29 cellular contexts compared by ENCODE assay signal in genomic region chr6:33874136-33874535, GRCh38.
"Had no signal": no experiment of that assay in that cellular context is flagged by ENCODE, and none has a peak within 500 bp of the region (broad histone marks: within the 10 kb centered on the region; RNA-seq: fewer than 3 reads in every experiment).

No MANE protein-coding gene starts in this region.

- H3K36me3 Mint-ChIP-seq: activated naive CD4-positive, alpha-beta T cell treated with anti-CD3 and anti-CD28 coated beads, Interleukin-2, amount 10 ng/mL, durations not matched to agents 7 days and 5 days; activated naive CD4-positive, alpha-beta T cell treated with anti-CD3 and anti-CD28 coated beads, Interleukin-2, amount 50 U/mL, for 72 hours; activated naive CD8-positive, alpha-beta T cell treated with anti-CD3 and anti-CD28 coated beads, Interleukin-2, amount 10 ng/mL, durations not matched to agents 7 days and 5 days; brain; WTC11 had no signal

- H3K27me3 Mint-ChIP-seq: activated T-cell treated with anti-CD3 and anti-CD28 coated beads, Interleukin-2, amount 50 U/mL, for 24 hours had no signal

- H3K27me3 ChIP-seq: ascending aorta, breast epithelium, cardiac muscle cell, colonic mucosa had no signal

- DNase-seq: activated CD4-positive, alpha-beta memory T cell treated with anti-CD3 and anti-CD28 coated beads, Interleukin-2, amount 10 ng/mL, durations not matched to agents 7 days and 5 days; activated CD4-positive, alpha-beta T cell treated with anti-CD3 and anti-CD28 coated beads for 1 hour; activated CD4-positive, alpha-beta T cell treated with anti-CD3 and anti-CD28 coated beads for 4 hours; activated CD4-positive, alpha-beta T cell treated with anti-CD3 and anti-CD28 coated beads, Interleukin-2, amount 10 ng/mL, durations not matched to agents 7 days and 5 days; activated CD4-positive, alpha-beta T cell treated with anti-CD3 and anti-CD28 coated beads, Interleukin-2, amount 50 U/mL, for 4 hours; activated CD8-positive, alpha-beta memory T cell treated with anti-CD3 and anti-CD28 coated beads, Interleukin-2, amount 50 U/mL, for 48 hours; activated gamma-delta T cell; activated naive CD4-positive, alpha-beta T cell; activated naive CD4-positive, alpha-beta T cell treated with anti-CD3 and anti-CD28 coated beads, Interleukin-2, amount 10 ng/mL, durations not matched to agents 7 days and 5 days; activated naive CD8-positive, alpha-beta T cell treated with anti-CD3 and anti-CD28 coated beads, Interleukin-2, amount 10 ng/mL, durations not matched to agents 7 days and 5 days; activated T-cell treated with anti-CD3 and anti-CD28 coated beads for 4 hours; activated T-cell treated with anti-CD3 and anti-CD28 coated beads, Interleukin-2, amount 50 U/mL, for 24 hours; activated T-cell treated with anti-CD3 and anti-CD28 coated beads, Interleukin-2, amount 50 U/mL, for 72 hours; central memory CD4-positive, alpha-beta T cell; cerebellar nuclear complex; colonic mucosa; effector CD8-positive, alpha-beta T cell; esophagus squamous epithelium; foreskin melanocyte; head of caudate nucleus; T-helper 2 cell had no signal

- H3K4me3 ChIP-seq: ascending aorta, breast epithelium, cardiac muscle cell, colonic mucosa, esophagus squamous epithelium, gastroesophageal sphincter had no signal

- H3K4me1 ChIP-seq: ascending aorta, breast epithelium, colonic mucosa, gastroesophageal sphincter had no signal

- H3K27ac ChIP-seq: ascending aorta, breast epithelium, cardiac muscle cell, colonic mucosa, epithelial cell of prostate, esophagus squamous epithelium, gastroesophageal sphincter had no signal

- H3K4me3 Mint-ChIP-seq: activated CD4-positive, alpha-beta memory T cell treated with anti-CD3 and anti-CD28 coated beads, Interleukin-2, amount 10 ng/mL, durations not matched to agents 7 days and 5 days; activated CD4-positive, alpha-beta T cell treated with anti-CD3 and anti-CD28 coated beads, Interleukin-2, amount 10 ng/mL, durations not matched to agents 7 days and 5 days; activated naive CD4-positive, alpha-beta T cell treated with anti-CD3 and anti-CD28 coated beads, Interleukin-2, amount 10 ng/mL, durations not matched to agents 7 days and 5 days; activated naive CD8-positive, alpha-beta T cell treated with anti-CD3 and anti-CD28 coated beads, Interleukin-2, amount 10 ng/mL, durations not matched to agents 7 days and 5 days; activated T-cell treated with anti-CD3 and anti-CD28 coated beads, Interleukin-2, amount 50 U/mL, for 24 hours; activated T-cell treated with anti-CD3 and anti-CD28 coated beads, Interleukin-2, amount 50 U/mL, for 72 hours; brain; WTC11 had no signal

- H3K27ac Mint-ChIP-seq: activated CD4-positive, alpha-beta memory T cell treated with anti-CD3 and anti-CD28 coated beads, Interleukin-2, amount 10 ng/mL, durations not matched to agents 7 days and 5 days; activated CD4-positive, alpha-beta T cell treated with anti-CD3 and anti-CD28 coated beads, Interleukin-2, amount 10 ng/mL, durations not matched to agents 7 days and 5 days; activated naive CD4-positive, alpha-beta T cell treated with anti-CD3 and anti-CD28 coated beads, Interleukin-2, amount 10 ng/mL, durations not matched to agents 7 days and 5 days; activated T-cell treated with anti-CD3 and anti-CD28 coated beads, Interleukin-2, amount 50 U/mL, for 24 hours; activated T-cell treated with anti-CD3 and anti-CD28 coated beads, Interleukin-2, amount 50 U/mL, for 72 hours; WTC11 had no signal

- H3K36me3 ChIP-seq: ascending aorta, breast epithelium, cardiac muscle cell, colonic mucosa, esophagus squamous epithelium, gastroesophageal sphincter had no signal

- H3K4me1 Mint-ChIP-seq: activated CD4-positive, alpha-beta memory T cell treated with anti-CD3 and anti-CD28 coated beads, Interleukin-2, amount 10 ng/mL, durations not matched to agents 7 days and 5 days had no signal

- ATAC-seq: activated naive CD4-positive, alpha-beta T cell treated with anti-CD3 and anti-CD28 coated beads, Interleukin-2, amount 50 U/mL, for 72 hours; activated T-cell treated with anti-CD3 and anti-CD28 coated beads, Interleukin-2, amount 50 U/mL, for 72 hours; gastroesophageal sphincter; WTC11 had no signal

- H3K9me3 ChIP-seq: ascending aorta, breast epithelium, colonic mucosa, esophagus squamous epithelium, gastroesophageal sphincter had no signal

- H3K9me3 Mint-ChIP-seq: activated CD4-positive, alpha-beta memory T cell treated with anti-CD3 and anti-CD28 coated beads, Interleukin-2, amount 10 ng/mL, durations not matched to agents 7 days and 5 days; activated CD4-positive, alpha-beta T cell treated with anti-CD3 and anti-CD28 coated beads, Interleukin-2, amount 10 ng/mL, durations not matched to agents 7 days and 5 days; activated naive CD4-positive, alpha-beta T cell treated with anti-CD3 and anti-CD28 coated beads, Interleukin-2, amount 10 ng/mL, durations not matched to agents 7 days and 5 days; activated naive CD4-positive, alpha-beta T cell treated with anti-CD3 and anti-CD28 coated beads, Interleukin-2, amount 50 U/mL, for 72 hours; activated naive CD8-positive, alpha-beta T cell treated with anti-CD3 and anti-CD28 coated beads, Interleukin-2, amount 10 ng/mL, durations not matched to agents 7 days and 5 days; activated T-cell treated with anti-CD3 and anti-CD28 coated beads, Interleukin-2, amount 50 U/mL, for 24 hours; activated T-cell treated with anti-CD3 and anti-CD28 coated beads, Interleukin-2, amount 50 U/mL, for 72 hours; WTC11 had no signal
